In the genomic region with DNA sequence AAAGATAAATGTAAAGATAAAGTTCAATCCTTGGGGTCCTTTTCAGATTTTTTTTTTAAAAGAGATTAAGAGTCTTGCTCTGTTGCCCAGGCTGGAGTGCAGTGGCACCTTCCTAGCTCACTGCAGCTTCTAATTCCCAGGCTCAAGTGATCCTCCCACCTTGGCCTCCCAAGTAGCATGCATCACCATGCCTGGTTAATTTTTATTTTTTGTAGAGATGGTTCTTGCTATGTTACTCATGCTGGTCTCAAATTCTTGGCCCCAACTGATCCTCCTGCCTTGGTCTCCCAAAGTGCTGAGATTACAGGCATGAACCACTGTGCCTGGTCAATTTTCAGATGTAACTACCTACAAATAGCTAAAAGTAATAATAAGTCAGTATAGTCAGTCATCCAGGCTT, we compare ENCODE assay signal across 11 cellular contexts. TPM values are rescaled to one million over a fixed set of nuclear protein-coding genes. Genes with fewer than 3 reads are reported as not detected.
DNase-seq lines count a peak whose midpoint lies in the region; ATAC-seq, FAIRE-seq and TF ChIP-seq lines count a peak whose summit lies in the region.
"Had no signal": no experiment of that assay in that cellular context is flagged by ENCODE, and none has a peak within 500 bp of the region (broad histone marks: within the 10 kb centered on the region; RNA-seq: fewer than 3 reads in every experiment).

No MANE protein-coding gene starts in this region.

- ATAC-seq in activated naive CD8-positive, alpha-beta T cell treated with anti-CD3 and anti-CD28 coated beads, Interleukin-2, amount 50 U/mL, for 24 hours, result no peak
- ATAC-seq in lower lobe of right lung (no peak), GM18861 (IDR thresholded peaks at IDR 0.05; ENCODE audit: unreplicated experiment) (no peak)

- peaks cover 29% of the 10 kb centered on the region for H3K36me3 Mint-ChIP-seq in activated CD4-positive, alpha-beta T cell treated with anti-CD3 and anti-CD28 coated beads, Interleukin-2, amount 10 ng/mL, durations not matched to agents 24 days and 14 days (ENCODE audit: low read depth)
- H3K36me3 Mint-ChIP-seq in activated naive CD8-positive, alpha-beta T cell treated with anti-CD3 and anti-CD28 coated beads, Interleukin-2, amount 50 U/mL, for 24 hours (ENCODE audit: low read depth), result peaks cover 29% of the 10 kb centered on the region

- no peak for TF ChIP-seq POLR2A in testis (IDR thresholded peaks at IDR 0.05)

- H3K4me3 ChIP-seq in lower lobe of right lung, result no peak overlapping the region
- no peak overlapping the region for H3K4me3 ChIP-seq in testis

- DNase-seq in activated CD4-positive, alpha-beta T cell treated with anti-CD3 and anti-CD28 coated beads, Interleukin-2, amount 10 ng/mL, durations not matched to agents 24 days and 14 days, result no peak
- no peak for DNase-seq in activated CD4-positive, alpha-beta T cell treated with anti-CD3 and anti-CD28 coated beads, Interleukin-2, amount 50 U/mL, for 1 hour
- no peak for DNase-seq in activated naive CD8-positive, alpha-beta T cell treated with anti-CD3 and anti-CD28 coated beads, Interleukin-2, amount 50 U/mL, for 24 hours
- DNase-seq in lower lobe of right lung (no peak), testis (no peak), frontal cortex (ENCODE audit: low spot score in 2 of 2) (no peak)
- DNase-seq in stimulated activated CD4-positive, alpha-beta T cell treated with anti-CD3 and anti-CD28 coated beads, Interleukin-1b, Interleukin-23, amount 100 ng/mL, for 48 hours, result no peak
- DNase-seq: mesendoderm, NCI-H1436, T1000 had no signal

- intact Hi-C loops in activated CD4-positive, alpha-beta T cell treated with anti-CD3 and anti-CD28 coated beads, Interleukin-2, amount 10 ng/mL, durations not matched to agents 24 days and 14 days (cut with micrococcal nuclease), result no loop called here
- intact Hi-C loops in lower lobe of right lung (cut with DNase I), result no loop called here
- intact Hi-C loops in testis (cut with DNase I; ENCODE audit: low total_unique reads), result no loop called here

- no peak for FAIRE-seq in frontal cortex (lab: Jason Lieb, UNC)

- peak overlapping the region; percentile 62 for H3K27ac Mint-ChIP-seq in activated CD4-positive, alpha-beta T cell treated with anti-CD3 and anti-CD28 coated beads, Interleukin-2, amount 10 ng/mL, durations not matched to agents 24 days and 14 days
- H3K27ac Mint-ChIP-seq in activated naive CD8-positive, alpha-beta T cell treated with anti-CD3 and anti-CD28 coated beads, Interleukin-2, amount 50 U/mL, for 24 hours, result peak overlapping the region; percentile 85

- TF ChIP-seq CTCF in lower lobe of right lung (IDR thresholded peaks at IDR 0.05), result no peak
- no peak for TF ChIP-seq CTCF in testis (IDR thresholded peaks at IDR 0.05)

- H3K27ac ChIP-seq in lower lobe of right lung (peak overlapping the region; percentile 78), testis (peak overlapping the region; percentile 81 to 85)

- H3K4me1 ChIP-seq in lower lobe of right lung, result peaks cover 98% of the 10 kb centered on the region
- peaks cover 71% of the 10 kb centered on the region for H3K4me1 ChIP-seq in testis

- no peaks in the 10 kb centered on the region for H3K27me3 Mint-ChIP-seq in activated CD4-positive, alpha-beta T cell treated with anti-CD3 and anti-CD28 coated beads, Interleukin-2, amount 10 ng/mL, durations not matched to agents 24 days and 14 days
- H3K27me3 Mint-ChIP-seq in activated naive CD8-positive, alpha-beta T cell treated with anti-CD3 and anti-CD28 coated beads, Interleukin-2, amount 50 U/mL, for 24 hours, result no peaks in the 10 kb centered on the region

- H3K4me1 Mint-ChIP-seq in activated CD4-positive, alpha-beta T cell treated with anti-CD3 and anti-CD28 coated beads, Interleukin-2, amount 10 ng/mL, durations not matched to agents 24 days and 14 days, result peaks cover 64% of the 10 kb centered on the region
- H3K4me1 Mint-ChIP-seq in activated naive CD8-positive, alpha-beta T cell treated with anti-CD3 and anti-CD28 coated beads, Interleukin-2, amount 50 U/mL, for 24 hours, result peaks cover 82% of the 10 kb centered on the region

- no peaks in the 10 kb centered on the region for H3K9me3 Mint-ChIP-seq in activated CD4-positive, alpha-beta T cell treated with anti-CD3 and anti-CD28 coated beads, Interleukin-2, amount 10 ng/mL, durations not matched to agents 24 days and 14 days
- no peaks in the 10 kb centered on the region for H3K9me3 Mint-ChIP-seq in activated naive CD8-positive, alpha-beta T cell treated with anti-CD3 and anti-CD28 coated beads, Interleukin-2, amount 50 U/mL, for 24 hours

- H3K9me3 ChIP-seq in lower lobe of right lung (no peaks in the 10 kb centered on the region), testis (no peaks in the 10 kb centered on the region)

- H3K27me3 ChIP-seq in lower lobe of right lung (ENCODE audit: low read depth) (no peaks in the 10 kb centered on the region), testis (no peaks in the 10 kb centered on the region)

- H3K36me3 ChIP-seq in lower lobe of right lung (no peaks in the 10 kb centered on the region), testis (ENCODE audit: low read depth, missing control alignments) (no peaks in the 10 kb centered on the region)

- H3K4me3 Mint-ChIP-seq in activated CD4-positive, alpha-beta T cell treated with anti-CD3 and anti-CD28 coated beads, Interleukin-2, amount 10 ng/mL, durations not matched to agents 24 days and 14 days, result no peak overlapping the region
- no peak overlapping the region for H3K4me3 Mint-ChIP-seq in activated naive CD8-positive, alpha-beta T cell treated with anti-CD3 and anti-CD28 coated beads, Interleukin-2, amount 50 U/mL, for 24 hours

RNA-seq across cellular contexts. Expression of a gene that starts 21.1 kb away (rescaled TPM):
- 63.5 and 63.7 TPM in 2 replicates for total RNA-seq in activated CD4-positive, alpha-beta T cell treated with anti-CD3 and anti-CD28 coated beads, Interleukin-2, amount 10 ng/mL, durations not matched to agents 24 days and 14 days
- total RNA-seq in lower lobe of right lung (105 TPM), testis (100 to 1,000 TPM; 126 to 132 TPM), frontal cortex (8.6 TPM)
- 72.7 TPM for polyA plus RNA-seq in testis (ENCODE audit: insufficient read depth, low read depth, low replicate concordance)

RNA-seq across cellular contexts. Expression of a gene that starts 30.9 kb away (rescaled TPM):
- 333 and 336 TPM in 2 replicates for total RNA-seq in activated CD4-positive, alpha-beta T cell treated with anti-CD3 and anti-CD28 coated beads, Interleukin-2, amount 10 ng/mL, durations not matched to agents 24 days and 14 days
- 132 TPM for total RNA-seq in lower lobe of right lung
- 100 to 1,000 TPM in 1 of 2 donors, 10 to 100 TPM in 1; 81.3 to 103 TPM for total RNA-seq in testis
- polyA plus RNA-seq in testis (ENCODE audit: insufficient read depth, low read depth, low replicate concordance), result 284 TPM
- total RNA-seq in frontal cortex, result 63.2 TPM
